26 cellular contexts compared by ENCODE assay signal in the genomic region with DNA sequence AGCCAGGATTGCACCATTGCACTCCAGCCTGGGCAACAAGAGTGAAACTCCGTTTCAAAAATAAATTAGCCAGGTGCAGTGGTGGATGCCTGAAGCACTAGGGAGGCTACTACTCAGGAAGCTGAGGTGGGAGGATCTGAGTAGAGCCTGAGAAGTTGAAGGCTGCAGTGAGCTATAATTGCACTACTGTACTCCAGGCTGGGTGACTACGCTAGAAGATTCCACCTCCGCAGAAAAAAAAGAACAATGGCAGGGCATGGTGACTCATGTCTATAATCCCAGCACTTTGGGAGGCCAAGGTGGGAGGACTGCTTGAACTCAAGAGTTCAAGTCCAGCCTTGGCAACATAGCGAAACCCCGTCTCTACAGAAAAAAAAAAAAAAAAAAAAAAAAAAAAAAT.
"Had no signal": no experiment of that assay in that cellular context is flagged by ENCODE, and none has a peak within 500 bp of the region (broad histone marks: within the 10 kb centered on the region; RNA-seq: fewer than 3 reads in every experiment).

No MANE protein-coding gene starts in this region.

- H3K9me3 ChIP-seq: right lobe of liver had no signal

- H3K4me1 ChIP-seq: left lung, right atrium auricular region, right lobe of liver, tibial nerve, uterus had no signal

- H3K27me3 ChIP-seq: left lung, ovary, right atrium auricular region, right lobe of liver, tibial nerve, uterus had no signal

- H3K27ac ChIP-seq: left lung, ovary, right atrium auricular region, right lobe of liver, tibial nerve, uterus had no signal

- H3K4me2 ChIP-seq: smooth muscle cell had no signal

- H3K36me3 ChIP-seq: ovary, uterus had no signal

- H3K4me3 Mint-ChIP-seq: immature natural killer cell; mesothelial cell of epicardium; naive B cell; natural killer cell; stimulated activated memory B cell treated with anti-CD40 and anti-IgM and Interleukin-4, amounts not matched to agents 10 μg/mL and 1 μg/mL and 100 μg/mL, for 72 hours; stimulated activated naive CD8-positive, alpha-beta T cell treated with anti-CD3 and anti-CD28 coated beads, Interleukin-15, amount 100 ng/mL, for 72 hours; type B pancreatic cell had no signal

- ATAC-seq: left colon; left lung; natural killer cell; stimulated activated memory B cell treated with anti-CD40 and anti-IgM and Interleukin-4, amounts not matched to agents 10 μg/mL and 1 μg/mL and 100 μg/mL, for 72 hours; stimulated activated naive CD8-positive, alpha-beta T cell treated with anti-CD3 and anti-CD28 coated beads, Interleukin-15, amount 100 ng/mL, for 72 hours had no signal

- H3K4me3 ChIP-seq: left lung, lung, ovary, right atrium auricular region, right lobe of liver, smooth muscle cell, tibial nerve, uterus had no signal

- H3K9me3 Mint-ChIP-seq: mesothelial cell of epicardium; natural killer cell; stimulated activated memory B cell treated with anti-CD40 and anti-IgM and Interleukin-4, amounts not matched to agents 10 μg/mL and 1 μg/mL and 100 μg/mL, for 72 hours; stimulated activated naive CD8-positive, alpha-beta T cell treated with anti-CD3 and anti-CD28 coated beads, Interleukin-15, amount 100 ng/mL, for 72 hours; type B pancreatic cell had no signal

- DNase-seq: hypothalamus; immature natural killer cell; kidney; left colon; mesendoderm; naive B cell; natural killer cell; ovary; right lobe of liver; stimulated activated CD4-positive, alpha-beta T cell treated with anti-CD3 and anti-CD28 coated beads, Interleukin-1b, Interleukin-23, amount 100 ng/mL, for 48 hours; stimulated activated CD4-positive, alpha-beta T cell treated with anti-CD3 and anti-CD28 coated beads, Interleukin-2, amount 100 ng/mL, for 48 hours; stimulated activated CD4-positive, alpha-beta T cell treated with anti-CD3 and anti-CD28 coated beads, Interleukin-4, amount 100 ng/mL, for 4 hours; stimulated activated CD8-positive, alpha-beta memory T cell treated with anti-CD3 and anti-CD28 coated beads, Interleukin-4, amount 100 ng/mL, for 48 hours; stimulated activated naive CD4-positive, alpha-beta T cell treated with Interleukin-2 at 50 U/mL for 16 hours; stimulated activated naive CD8-positive, alpha-beta T cell treated with anti-CD3 and anti-CD28 coated beads, Interleukin-15, amount 100 ng/mL, for 72 hours; substantia nigra; uterus had no signal

- H3K27ac Mint-ChIP-seq: immature natural killer cell; mesothelial cell of epicardium; natural killer cell; progenitor cell of endocrine pancreas; stimulated activated memory B cell treated with anti-CD40 and anti-IgM and Interleukin-4, amounts not matched to agents 10 μg/mL and 1 μg/mL and 100 μg/mL, for 72 hours; stimulated activated naive CD8-positive, alpha-beta T cell treated with anti-CD3 and anti-CD28 coated beads, Interleukin-15, amount 100 ng/mL, for 72 hours; type B pancreatic cell had no signal

- H3K27me3 Mint-ChIP-seq: naive B cell; progenitor cell of endocrine pancreas; stimulated activated memory B cell treated with anti-CD40 and anti-IgM and Interleukin-4, amounts not matched to agents 10 μg/mL and 1 μg/mL and 100 μg/mL, for 72 hours; stimulated activated naive CD8-positive, alpha-beta T cell treated with anti-CD3 and anti-CD28 coated beads, Interleukin-15, amount 100 ng/mL, for 72 hours; type B pancreatic cell had no signal

- H3K4me1 Mint-ChIP-seq: immature natural killer cell; mesothelial cell of epicardium; naive B cell; natural killer cell; stimulated activated memory B cell treated with anti-CD40 and anti-IgM and Interleukin-4, amounts not matched to agents 10 μg/mL and 1 μg/mL and 100 μg/mL, for 72 hours; stimulated activated naive CD8-positive, alpha-beta T cell treated with anti-CD3 and anti-CD28 coated beads, Interleukin-15, amount 100 ng/mL, for 72 hours had no signal
